Comparison of ENCODE assay signal across 1 cellular context in the genomic region with DNA sequence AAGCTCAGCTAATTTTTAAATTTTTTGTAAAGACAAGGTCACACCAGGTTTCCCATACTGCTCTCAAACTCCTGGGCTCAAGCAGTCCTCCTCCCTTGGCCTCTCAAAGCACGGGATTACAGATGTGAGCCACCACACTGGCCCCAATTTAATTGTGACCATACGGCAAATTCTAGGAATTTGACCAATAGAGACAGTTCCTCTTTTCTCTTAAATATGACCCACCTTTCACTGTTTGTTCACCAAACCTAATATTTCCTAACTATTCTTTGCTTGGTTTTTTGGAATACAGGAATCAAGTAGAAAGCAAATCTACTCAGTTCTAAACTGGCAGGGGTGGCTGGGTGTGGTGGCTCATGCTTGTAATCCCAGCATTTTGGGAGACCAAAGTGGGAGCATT.
TF ChIP-seq lines count a peak whose summit lies in the region.

No MANE protein-coding gene starts in this region.

TF ChIP-seq in GM23338, 12 proteins besides CTCF, POLR2A, EP300 and RAD21 (continued from another document):
- TF ChIP-seq, protein P1, sequence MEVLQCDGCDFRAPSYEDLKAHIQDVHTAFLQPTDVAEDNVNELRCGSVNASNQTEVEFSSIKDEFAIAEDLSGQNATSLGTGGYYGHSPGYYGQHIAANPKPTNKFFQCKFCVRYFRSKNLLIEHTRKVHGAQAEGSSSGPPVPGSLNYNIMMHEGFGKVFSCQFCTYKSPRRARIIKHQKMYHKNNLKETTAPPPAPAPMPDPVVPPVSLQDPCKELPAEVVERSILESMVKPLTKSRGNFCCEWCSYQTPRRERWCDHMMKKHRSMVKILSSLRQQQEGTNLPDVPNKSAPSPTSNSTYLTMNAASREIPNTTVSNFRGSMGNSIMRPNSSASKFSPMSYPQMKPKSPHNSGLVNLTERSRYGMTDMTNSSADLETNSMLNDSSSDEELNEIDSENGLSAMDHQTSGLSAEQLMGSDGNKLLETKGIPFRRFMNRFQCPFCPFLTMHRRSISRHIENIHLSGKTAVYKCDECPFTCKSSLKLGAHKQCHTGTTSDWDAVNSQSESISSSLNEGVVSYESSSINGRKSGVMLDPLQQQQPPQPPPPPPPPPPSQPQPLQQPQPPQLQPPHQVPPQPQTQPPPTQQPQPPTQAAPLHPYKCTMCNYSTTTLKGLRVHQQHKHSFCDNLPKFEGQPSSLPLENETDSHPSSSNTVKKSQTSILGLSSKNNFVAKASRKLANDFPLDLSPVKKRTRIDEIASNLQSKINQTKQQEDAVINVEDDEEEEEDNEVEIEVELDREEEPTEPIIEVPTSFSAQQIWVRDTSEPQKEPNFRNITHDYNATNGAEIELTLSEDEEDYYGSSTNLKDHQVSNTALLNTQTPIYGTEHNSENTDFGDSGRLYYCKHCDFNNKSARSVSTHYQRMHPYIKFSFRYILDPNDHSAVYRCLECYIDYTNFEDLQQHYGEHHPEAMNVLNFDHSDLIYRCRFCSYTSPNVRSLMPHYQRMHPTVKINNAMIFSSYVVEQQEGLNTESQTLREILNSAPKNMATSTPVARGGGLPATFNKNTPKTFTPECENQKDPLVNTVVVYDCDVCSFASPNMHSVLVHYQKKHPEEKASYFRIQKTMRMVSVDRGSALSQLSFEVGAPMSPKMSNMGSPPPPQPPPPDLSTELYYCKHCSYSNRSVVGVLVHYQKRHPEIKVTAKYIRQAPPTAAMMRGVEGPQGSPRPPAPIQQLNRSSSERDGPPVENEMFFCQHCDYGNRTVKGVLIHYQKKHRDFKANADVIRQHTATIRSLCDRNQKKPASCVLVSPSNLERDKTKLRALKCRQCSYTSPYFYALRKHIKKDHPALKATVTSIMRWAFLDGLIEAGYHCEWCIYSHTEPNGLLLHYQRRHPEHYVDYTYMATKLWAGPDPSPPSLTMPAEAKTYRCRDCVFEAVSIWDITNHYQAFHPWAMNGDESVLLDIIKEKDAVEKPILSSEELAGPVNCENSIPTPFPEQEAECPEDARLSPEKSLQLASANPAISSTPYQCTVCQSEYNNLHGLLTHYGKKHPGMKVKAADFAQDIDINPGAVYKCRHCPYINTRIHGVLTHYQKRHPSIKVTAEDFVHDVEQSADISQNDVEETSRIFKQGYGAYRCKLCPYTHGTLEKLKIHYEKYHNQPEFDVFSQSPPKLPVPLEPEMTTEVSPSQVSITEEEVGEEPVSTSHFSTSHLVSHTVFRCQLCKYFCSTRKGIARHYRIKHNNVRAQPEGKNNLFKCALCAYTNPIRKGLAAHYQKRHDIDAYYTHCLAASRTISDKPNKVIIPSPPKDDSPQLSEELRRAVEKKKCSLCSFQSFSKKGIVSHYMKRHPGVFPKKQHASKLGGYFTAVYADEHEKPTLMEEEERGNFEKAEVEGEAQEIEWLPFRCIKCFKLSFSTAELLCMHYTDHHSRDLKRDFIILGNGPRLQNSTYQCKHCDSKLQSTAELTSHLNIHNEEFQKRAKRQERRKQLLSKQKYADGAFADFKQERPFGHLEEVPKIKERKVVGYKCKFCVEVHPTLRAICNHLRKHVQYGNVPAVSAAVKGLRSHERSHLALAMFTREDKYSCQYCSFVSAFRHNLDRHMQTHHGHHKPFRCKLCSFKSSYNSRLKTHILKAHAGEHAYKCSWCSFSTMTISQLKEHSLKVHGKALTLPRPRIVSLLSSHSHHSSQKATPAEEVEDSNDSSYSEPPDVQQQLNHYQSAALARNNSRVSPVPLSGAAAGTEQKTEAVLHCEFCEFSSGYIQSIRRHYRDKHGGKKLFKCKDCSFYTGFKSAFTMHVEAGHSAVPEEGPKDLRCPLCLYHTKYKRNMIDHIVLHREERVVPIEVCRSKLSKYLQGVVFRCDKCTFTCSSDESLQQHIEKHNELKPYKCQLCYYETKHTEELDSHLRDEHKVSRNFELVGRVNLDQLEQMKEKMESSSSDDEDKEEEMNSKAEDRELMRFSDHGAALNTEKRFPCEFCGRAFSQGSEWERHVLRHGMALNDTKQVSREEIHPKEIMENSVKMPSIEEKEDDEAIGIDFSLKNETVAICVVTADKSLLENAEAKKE (CRISPR knock-in tag; IDR thresholded peaks at IDR 0.05), result no peak
- TF ChIP-seq STAT1 (IDR thresholded peaks at IDR 0.05; ENCODE audit: unreplicated experiment) (no peak), EZH2phosphoT487 (IDR thresholded peaks at IDR 0.05; ENCODE audit: unreplicated experiment) (no peak), JUNB (IDR thresholded peaks at IDR 0.05; ENCODE audit: unreplicated experiment) (no peak), NANOG (IDR thresholded peaks at IDR 0.05; ENCODE audit: borderline replicate concordance) (no peak), ZNF114 (CRISPR knock-in tag; IDR thresholded peaks at IDR 0.05) (no peak), CREB1 (CRISPR knock-in tag; IDR thresholded peaks at IDR 0.05; ENCODE audit: low read depth) (no peak)
- TF ChIP-seq, protein P2, sequence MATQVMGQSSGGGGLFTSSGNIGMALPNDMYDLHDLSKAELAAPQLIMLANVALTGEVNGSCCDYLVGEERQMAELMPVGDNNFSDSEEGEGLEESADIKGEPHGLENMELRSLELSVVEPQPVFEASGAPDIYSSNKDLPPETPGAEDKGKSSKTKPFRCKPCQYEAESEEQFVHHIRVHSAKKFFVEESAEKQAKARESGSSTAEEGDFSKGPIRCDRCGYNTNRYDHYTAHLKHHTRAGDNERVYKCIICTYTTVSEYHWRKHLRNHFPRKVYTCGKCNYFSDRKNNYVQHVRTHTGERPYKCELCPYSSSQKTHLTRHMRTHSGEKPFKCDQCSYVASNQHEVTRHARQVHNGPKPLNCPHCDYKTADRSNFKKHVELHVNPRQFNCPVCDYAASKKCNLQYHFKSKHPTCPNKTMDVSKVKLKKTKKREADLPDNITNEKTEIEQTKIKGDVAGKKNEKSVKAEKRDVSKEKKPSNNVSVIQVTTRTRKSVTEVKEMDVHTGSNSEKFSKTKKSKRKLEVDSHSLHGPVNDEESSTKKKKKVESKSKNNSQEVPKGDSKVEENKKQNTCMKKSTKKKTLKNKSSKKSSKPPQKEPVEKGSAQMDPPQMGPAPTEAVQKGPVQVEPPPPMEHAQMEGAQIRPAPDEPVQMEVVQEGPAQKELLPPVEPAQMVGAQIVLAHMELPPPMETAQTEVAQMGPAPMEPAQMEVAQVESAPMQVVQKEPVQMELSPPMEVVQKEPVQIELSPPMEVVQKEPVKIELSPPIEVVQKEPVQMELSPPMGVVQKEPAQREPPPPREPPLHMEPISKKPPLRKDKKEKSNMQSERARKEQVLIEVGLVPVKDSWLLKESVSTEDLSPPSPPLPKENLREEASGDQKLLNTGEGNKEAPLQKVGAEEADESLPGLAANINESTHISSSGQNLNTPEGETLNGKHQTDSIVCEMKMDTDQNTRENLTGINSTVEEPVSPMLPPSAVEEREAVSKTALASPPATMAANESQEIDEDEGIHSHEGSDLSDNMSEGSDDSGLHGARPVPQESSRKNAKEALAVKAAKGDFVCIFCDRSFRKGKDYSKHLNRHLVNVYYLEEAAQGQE (IDR thresholded peaks at IDR 0.05; ENCODE audit: unreplicated experiment), result no peak
- TF ChIP-seq, protein P3, sequence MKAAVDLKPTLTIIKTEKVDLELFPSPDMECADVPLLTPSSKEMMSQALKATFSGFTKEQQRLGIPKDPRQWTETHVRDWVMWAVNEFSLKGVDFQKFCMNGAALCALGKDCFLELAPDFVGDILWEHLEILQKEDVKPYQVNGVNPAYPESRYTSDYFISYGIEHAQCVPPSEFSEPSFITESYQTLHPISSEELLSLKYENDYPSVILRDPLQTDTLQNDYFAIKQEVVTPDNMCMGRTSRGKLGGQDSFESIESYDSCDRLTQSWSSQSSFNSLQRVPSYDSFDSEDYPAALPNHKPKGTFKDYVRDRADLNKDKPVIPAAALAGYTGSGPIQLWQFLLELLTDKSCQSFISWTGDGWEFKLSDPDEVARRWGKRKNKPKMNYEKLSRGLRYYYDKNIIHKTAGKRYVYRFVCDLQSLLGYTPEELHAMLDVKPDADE (IDR thresholded peaks at IDR 0.05), result no peak
